Comparison of ENCODE assay signal across 19 cellular contexts in the genomic region with DNA sequence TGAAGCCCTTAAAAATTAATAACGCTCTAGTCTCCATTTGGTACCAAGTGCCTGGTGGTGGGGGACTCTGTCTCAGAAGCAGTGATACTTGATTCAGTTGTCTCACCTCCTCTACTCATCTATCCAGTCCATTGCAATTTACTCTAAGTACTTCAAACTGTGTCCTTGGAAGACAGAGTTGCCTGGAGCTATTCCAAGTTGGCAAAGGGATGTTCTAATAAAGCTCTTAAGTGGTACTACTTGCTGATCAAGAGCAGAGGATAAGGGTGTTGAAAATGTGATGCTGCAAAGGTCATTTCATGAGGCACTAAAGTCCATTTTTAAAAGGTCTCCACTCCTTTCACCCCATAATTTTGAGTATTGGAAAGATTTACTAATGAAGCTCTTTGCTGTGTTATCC.
DNase-seq lines count a peak whose midpoint lies in the region; ATAC-seq and TF ChIP-seq lines count a peak whose summit lies in the region.
"Had no signal": no experiment of that assay in that cellular context is flagged by ENCODE, and none has a peak within 500 bp of the region (broad histone marks: within the 10 kb centered on the region; RNA-seq: fewer than 3 reads in every experiment).

No MANE protein-coding gene starts in this region.

- TF ChIP-seq CTCF in A673 (conservative IDR thresholded peaks at IDR 0.05; ENCODE audit: low read depth, low read length), result no peak
- TF ChIP-seq CTCF in LNCaP clone FGC (IDR thresholded peaks at IDR 0.05; ENCODE audit: control insufficient read depth, extremely low read depth, insufficient read depth), result no peak
- no peak for TF ChIP-seq CTCF in SK-N-SH (IDR thresholded peaks at IDR 0.05)

- WGBS in SK-N-SH (ENCODE audit: low lambda C conversion rate), result 100% methylated on average over 1 of the region's 1 CpG

- H3K9me3 Mint-ChIP-seq in stimulated activated naive CD8-positive, alpha-beta T cell treated with anti-CD3 and anti-CD28 coated beads, Interleukin-15, amount 100 ng/mL, for 72 hours, result no peaks in the 10 kb centered on the region
- H3K9me3 Mint-ChIP-seq: CD4-positive, CD25-positive, alpha-beta regulatory T cell had no signal

- H3K27ac Mint-ChIP-seq in stimulated activated naive CD8-positive, alpha-beta T cell treated with anti-CD3 and anti-CD28 coated beads, Interleukin-15, amount 100 ng/mL, for 72 hours, result no peak overlapping the region
- H3K27ac Mint-ChIP-seq: activated naive CD8-positive, alpha-beta T cell; CD4-positive, CD25-positive, alpha-beta regulatory T cell had no signal

- no peaks in the 10 kb centered on the region; the same call in 1 of the 2 replicates for H3K9me2 ChIP-seq in SK-N-SH

- no peak overlapping the region for H3K4me2 ChIP-seq in SK-N-SH

- H3K9ac ChIP-seq in SK-N-SH, result no peak overlapping the region

- H3K4me3 Mint-ChIP-seq in stimulated activated naive CD8-positive, alpha-beta T cell treated with anti-CD3 and anti-CD28 coated beads, Interleukin-15, amount 100 ng/mL, for 72 hours, result no peak overlapping the region
- H3K4me3 Mint-ChIP-seq: activated naive CD8-positive, alpha-beta T cell; CD4-positive, CD25-positive, alpha-beta regulatory T cell had no signal

- H2AFZ ChIP-seq in SK-N-SH (ENCODE audit: low read depth), result no peak overlapping the region

- BruUV-seq in A673 (replicated peaks; lab: Mats Ljungman, UMichigan), result no TSS peak

- H3K27me3 ChIP-seq in A673 (replicated peaks; ENCODE audit: insufficient read depth, low read depth, low read length, poor library complexity) (no peaks in the 10 kb centered on the region), SK-N-SH (ENCODE audit: insufficient read depth) (no peaks in the 10 kb centered on the region)
- H3K27me3 ChIP-seq: neutrophil had no signal

- peaks cover 53% of the 10 kb centered on the region for H3K4me1 ChIP-seq in A673 (ENCODE audit: insufficient read depth, low read length, poor library complexity, severe bottlenecking)
- peaks cover 5 to 24% of the 10 kb centered on the region in 2 experiments for H3K4me1 ChIP-seq in SK-N-SH (ENCODE audit: control insufficient read depth in 1 of 2, insufficient read depth in 2 of 2, low read depth in 1 of 2, low read length in 1 of 2)

- DNase-seq in A673 (ENCODE audit: low spot score), result peak; percentile 74
- DNase-seq in LNCaP clone FGC (ENCODE audit: low read depth), result peak; percentile 98
- no peak for DNase-seq in SK-N-SH
- peak; percentile 52 for DNase-seq in islet precursor cell
- DNase-seq in stimulated activated naive CD8-positive, alpha-beta T cell treated with anti-CD3 and anti-CD28 coated beads, Interleukin-15, amount 100 ng/mL, for 72 hours, result no peak
- no peak for DNase-seq in posterior vena cava (ENCODE audit: low spot score)
- no peak for DNase-seq in C1 segment of cervical spinal cord (lab: John Stamatoyannopoulos, UW)
- DNase-seq: activated CD4-positive, CD25-positive, alpha-beta regulatory T cell treated with anti-CD3 and anti-CD28 coated beads, Interleukin-2, amount 50 U/mL, for 72 hours; CD4-positive, CD25-positive, alpha-beta regulatory T cell; DND-41; kidney glomerular epithelial cell; MV-4-11; NCI-H1930; retina had no signal

- H3K27ac ChIP-seq in A673 (ENCODE audit: low read depth, low read length, poor library complexity, severe bottlenecking), result no peak overlapping the region
- no peak overlapping the region; a peak in 1 of 4 replicates for H3K27ac ChIP-seq in SK-N-SH (ENCODE audit: low read depth in 2 of 2, low read length in 1 of 2)
- H3K27ac ChIP-seq: neutrophil had no signal

- no peak for TF ChIP-seq RAD21 in SK-N-SH (IDR thresholded peaks at IDR 0.05; ENCODE audit: low read length)

- TF ChIP-seq EP300 in SK-N-SH (IDR thresholded peaks at IDR 0.05; ENCODE audit: borderline replicate concordance in 1 of 2, low read depth in 1 of 2, low read length in 1 of 2), result no peak

- ATAC-seq in stimulated activated naive CD8-positive, alpha-beta T cell treated with anti-CD3 and anti-CD28 coated beads, Interleukin-15, amount 100 ng/mL, for 72 hours, result no peak
- no peak for ATAC-seq in activated CD4-positive, CD25-positive, alpha-beta regulatory T cell treated with anti-CD3 and anti-CD28 coated beads, Interleukin-2, amount 50 U/mL, for 24 hours
- ATAC-seq: K562 had no signal

- H3K9me3 ChIP-seq in A673 (ENCODE audit: low read depth, low read length, poor library complexity, severe bottlenecking) (no peaks in the 10 kb centered on the region), SK-N-SH (no peaks in the 10 kb centered on the region)
- H3K9me3 ChIP-seq: neutrophil, thoracic aorta had no signal

- POLR2A ChIA-PET in A673 (lab: Charles Lee; ENCODE audit: low non-redundant PET), result no interaction called here
- POLR2A ChIA-PET in SK-N-SH (lab: Yijun Ruan, JAX), result no interaction called here

- H3K36me3 ChIP-seq in A673 (ENCODE audit: insufficient read depth, low read length, poor library complexity, severe bottlenecking), result no peaks in the 10 kb centered on the region
- no peaks in the 10 kb centered on the region for H3K36me3 ChIP-seq in SK-N-SH (replicated peaks in 1 of 2; ENCODE audit: control insufficient read depth in 1 of 2, insufficient read depth in 2 of 2, low read length in 1 of 2)
- H3K36me3 ChIP-seq: neutrophil, thoracic aorta had no signal

- H3K4me1 Mint-ChIP-seq in stimulated activated naive CD8-positive, alpha-beta T cell treated with anti-CD3 and anti-CD28 coated beads, Interleukin-15, amount 100 ng/mL, for 72 hours, result no peaks in the 10 kb centered on the region
- H3K4me1 Mint-ChIP-seq: CD4-positive, CD25-positive, alpha-beta regulatory T cell had no signal

- H3K4me3 ChIP-seq in A673 (ENCODE audit: low read depth, low read length, poor library complexity, severe bottlenecking), result no peak overlapping the region
- H3K4me3 ChIP-seq in LNCaP clone FGC (ENCODE audit: low read depth, low read length), result no peak overlapping the region
- H3K4me3 ChIP-seq in SK-N-SH (ENCODE audit: low read depth in 2 of 2, low read length in 1 of 2), result no peak overlapping the region
- H3K4me3 ChIP-seq: K562, thoracic aorta had no signal

- intact Hi-C loops in A673 (cut with micrococcal nuclease; ENCODE audit: unreplicated experiment), result no loop called here
- intact Hi-C loops in posterior vena cava (cut with DNase I), result loop anchor here in 1 of 2 donors (5.0 kb wide), 1 partner anchor 872 kb away; no protein-coding TSS in a partner anchor

- H3K27me3 Mint-ChIP-seq in stimulated activated naive CD8-positive, alpha-beta T cell treated with anti-CD3 and anti-CD28 coated beads, Interleukin-15, amount 100 ng/mL, for 72 hours, result no peaks in the 10 kb centered on the region
- H3K27me3 Mint-ChIP-seq: activated naive CD8-positive, alpha-beta T cell had no signal

- H4K20me1 ChIP-seq in SK-N-SH (ENCODE audit: insufficient read depth), result no peaks in the 10 kb centered on the region

- peaks cover 5% of the 10 kb centered on the region for H3F3A ChIP-seq in SK-N-SH (replicated peaks; ENCODE audit: insufficient read depth)

- no peaks in the 10 kb centered on the region for H3K79me2 ChIP-seq in SK-N-SH (ENCODE audit: insufficient read depth)

- CTCF ChIA-PET in A673 (lab: Charles Lee), result no interaction called here
- CTCF ChIA-PET in SK-N-SH (lab: Yijun Ruan, JAX), result interaction anchor here (1.7 to 2.2 kb wide), 2 partner anchors 25 to 175 kb away, joined by 4 to 5 read pairs; no protein-coding TSS in a partner anchor

TF ChIP-seq in SK-N-SH, 30 proteins besides CTCF, POLR2A, EP300 and RAD21:
- TF ChIP-seq FOXJ3 (CRISPR knock-in tag; IDR thresholded peaks at IDR 0.05) (no peak), NFIC (IDR thresholded peaks at IDR 0.05; ENCODE audit: borderline replicate concordance) (peak; percentile 62), MAX (IDR thresholded peaks at IDR 0.05; ENCODE audit: low read depth) (no peak), RFX5 (IDR thresholded peaks at IDR 0.05; ENCODE audit: low read length) (no peak), GABPA (IDR thresholded peaks at IDR 0.05; ENCODE audit: low read depth) (no peak), TCF12 (IDR thresholded peaks at IDR 0.05) (peak; percentile 53), USF2 (IDR thresholded peaks at IDR 0.05; ENCODE audit: borderline replicate concordance, low read depth, low read length) (no peak), EZH2phosphoT487 (IDR thresholded peaks at IDR 0.05; ENCODE audit: borderline replicate concordance, low read depth) (no peak)
- TF ChIP-seq, protein P1, sequence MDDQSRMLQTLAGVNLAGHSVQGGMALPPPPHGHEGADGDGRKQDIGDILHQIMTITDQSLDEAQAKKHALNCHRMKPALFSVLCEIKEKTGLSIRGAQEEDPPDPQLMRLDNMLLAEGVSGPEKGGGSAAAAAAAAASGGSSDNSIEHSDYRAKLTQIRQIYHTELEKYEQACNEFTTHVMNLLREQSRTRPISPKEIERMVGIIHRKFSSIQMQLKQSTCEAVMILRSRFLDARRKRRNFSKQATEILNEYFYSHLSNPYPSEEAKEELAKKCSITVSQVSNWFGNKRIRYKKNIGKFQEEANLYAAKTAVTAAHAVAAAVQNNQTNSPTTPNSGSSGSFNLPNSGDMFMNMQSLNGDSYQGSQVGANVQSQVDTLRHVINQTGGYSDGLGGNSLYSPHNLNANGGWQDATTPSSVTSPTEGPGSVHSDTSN (IDR thresholded peaks at IDR 0.05), result no peak; the same call in 1 of the 2 replicates

Comparison
In these comparisons a context has a peak if more than half of its experiments do, and no peak if none do; other contexts are left out.
1. DNase-seq: peak in A673 (single experiment), LNCaP clone FGC (single experiment) and islet precursor cell (single experiment); none in SK-N-SH (single experiment), stimulated activated naive CD8-positive, alpha-beta T cell treated with anti-CD3 and anti-CD28 coated beads, Interleukin-15, amount 100 ng/mL, for 72 hours (0 of 2), posterior vena cava (single experiment) and C1 segment of cervical spinal cord (0 of 14).